Comparison of ENCODE assay signal across 18 cellular contexts in genomic region chr1:230747886-230748800, GRCh38. TPM values are rescaled to one million over a fixed set of nuclear protein-coding genes. Genes with fewer than 3 reads are reported as not detected.
DNase-seq lines count a peak whose midpoint lies in the region; TF ChIP-seq lines count a peak whose summit lies in the region.
"Had no signal": no experiment of that assay in that cellular context is flagged by ENCODE, and none has a peak within 500 bp of the region (broad histone marks: within the 10 kb centered on the region; RNA-seq: fewer than 3 reads in every experiment).

No MANE protein-coding gene starts in this region.

- peak; percentile 45 for DNase-seq in COLO668 (lab: John Stamatoyannopoulos, UW; ENCODE audit: unreplicated experiment)
- peak; percentile 56 for DNase-seq in NCI-H2029 treated with DMSO at 0.1 percent for 48 hours (lab: John Stamatoyannopoulos, UW)
- DNase-seq in colonic mucosa = peak; percentile 35
- DNase-seq in prostate gland (ENCODE audit: low spot score) = peak; percentile 48
- DNase-seq in A172 (ENCODE audit: low spot score) = no peak
- DNase-seq in hippocampal formation (lab: John Stamatoyannopoulos, UW) = no peak
- DNase-seq in NCI-H1930 (lab: John Stamatoyannopoulos, UW) = no peak
- DNase-seq: activated CD4-positive, alpha-beta memory T cell treated with anti-CD3 and anti-CD28 coated beads, Interleukin-2, amount 10 ng/mL, durations not matched to agents 7 days and 5 days; activated T-cell treated with anti-CD3 and anti-CD28 coated beads, Interleukin-2, amount 50 U/mL, for 1 hour; AML-193; kidney; NCI-H2227 treated with DMSO at 0.1 percent for 48 hours; stimulated activated naive CD4-positive, alpha-beta T cell; T-helper 17 cell had no signal

- intact Hi-C loops in colonic mucosa (cut with DNase I) = no loop called here
- intact Hi-C loops in prostate gland (cut with DNase I) = no loop called here

- H3K36me3 ChIP-seq in colonic mucosa (no peaks in the 10 kb centered on the region), prostate gland (no peaks in the 10 kb centered on the region)

- TF ChIP-seq CTCF in colonic mucosa (IDR thresholded peaks at IDR 0.05) (no peak), prostate gland (IDR thresholded peaks at IDR 0.05) (no peak)

- H3K4me3 ChIP-seq in colonic mucosa (peak overlapping the region; percentile 22), prostate gland (no peak overlapping the region)
- H3K4me3 ChIP-seq: body of pancreas had no signal

- H3K27me3 ChIP-seq in colonic mucosa = no peaks in the 10 kb centered on the region
- H3K27me3 ChIP-seq in prostate gland (replicated peaks; ENCODE audit: insufficient read depth) = no peaks in the 10 kb centered on the region
- H3K27me3 ChIP-seq: body of pancreas had no signal

- TF ChIP-seq POLR2A in prostate gland (IDR thresholded peaks at IDR 0.05) = no peak

- 59% methylated on average over 15 of the region's 16 CpGs for WGBS in prostate gland

- H3K9ac ChIP-seq in colonic mucosa (ENCODE audit: low read depth in 2 of 2, low read length in 2 of 2) = peak overlapping the region; percentile 53 to 82

- H3K9me3 ChIP-seq in colonic mucosa (no peaks in the 10 kb centered on the region), prostate gland (no peaks in the 10 kb centered on the region)
- H3K9me3 ChIP-seq: body of pancreas had no signal

- H3K27ac ChIP-seq in colonic mucosa = peak overlapping the region; percentile 41
- no peak overlapping the region for H3K27ac ChIP-seq in prostate gland
- H3K27ac ChIP-seq: body of pancreas had no signal

- H3K4me1 ChIP-seq in colonic mucosa (peaks cover 4% of the 10 kb centered on the region), prostate gland (replicated peaks) (peaks cover 15% of the 10 kb centered on the region)

RNA-seq across cellular contexts. Expression of gene CAPN9, which starts 1.0 kb away (rescaled TPM):
- 10 to 100 TPM; 14.3 to 36.3 TPM for total RNA-seq in colonic mucosa
- under 1 TPM; 0.45 to 0.59 TPM for total RNA-seq in prostate gland
- not detected in 2 replicates for total RNA-seq in A172 (2014; rRNA removed; shearing (Covaris generic))
- total RNA-seq: activated CD4-positive, alpha-beta memory T cell treated with anti-CD3 and anti-CD28 coated beads, Interleukin-2, amount 10 ng/mL, durations not matched to agents 7 days and 5 days; activated naive CD4-positive, alpha-beta T cell treated with anti-CD3 and anti-CD28 coated beads, Interleukin-2, amount 50 U/mL, for 72 hours; fibroblast of villous mesenchyme; mesenteric fat pad; T-helper 17 cell had no signal

RNA-seq across cellular contexts. Expression of gene AGT, which starts 34.2 kb away (rescaled TPM):
- total RNA-seq in colonic mucosa (1 to 10 TPM; 4.1 to 5.3 TPM), prostate gland (10 to 100 TPM in 1 of 2 donors, 1 to 10 TPM in 1; 4.7 to 12.0 TPM)
- total RNA-seq in A172 (2014; rRNA removed; shearing (Covaris generic)) = 14.6 and 15.2 TPM in 2 replicates
- total RNA-seq: activated CD4-positive, alpha-beta memory T cell treated with anti-CD3 and anti-CD28 coated beads, Interleukin-2, amount 10 ng/mL, durations not matched to agents 7 days and 5 days; activated naive CD4-positive, alpha-beta T cell treated with anti-CD3 and anti-CD28 coated beads, Interleukin-2, amount 50 U/mL, for 72 hours; fibroblast of villous mesenchyme; T-helper 17 cell had no signal

Comparison
In these comparisons a context has a peak if more than half of its experiments do, and no peak if none do; other contexts are left out.
1. DNase-seq: peak in COLO668 (single experiment), NCI-H2029 treated with DMSO at 0.1 percent for 48 hours (single experiment), colonic mucosa (single experiment) and prostate gland (single experiment); none in A172 (single experiment), hippocampal formation (0 of 2) and NCI-H1930 (0 of 2).
2. RNA of gene CAPN9, which starts 1.0 kb away (total RNA-seq): 14.3 to 36.3 TPM in colonic mucosa; 0.45 to 0.59 TPM in prostate gland and not detected in A172; every median in the first group is over 4 times any median in the second.